In genomic region chr2:142617461-142617860, GRCh38 we compare ENCODE assay signal across 35 cellular contexts.
"Had no signal": no experiment of that assay in that cellular context is flagged by ENCODE, and none has a peak within 500 bp of the region (broad histone marks: within the 10 kb centered on the region; RNA-seq: fewer than 3 reads in every experiment).

No MANE protein-coding gene starts in this region.

- H3K36me3 ChIP-seq: MG63 had no signal

- H3K9me3 ChIP-seq: MG63 had no signal

- H3K27ac ChIP-seq: KMS-11 had no signal

- H3K4me3 ChIP-seq: MG63 had no signal

- H3K4me2 ChIP-seq: KMS-11 had no signal

- H3K27me3 ChIP-seq: MG63 had no signal

- DNase-seq: Karpas-422, Kasumi-1, KG1, MG63, MM.1S, MV-4-11, NCI-H1048, NCI-H1092, NCI-H1092 treated with DMSO at 0.1 percent for 48 hours, NCI-H1105, NCI-H1105 treated with DMSO at 0.1 percent for 48 hours, NCI-H1417, NCI-H1417 treated with DMSO at 0.1 percent for 48 hours, NCI-H1436, NCI-H1436 treated with DMSO at 0.1 percent for 48 hours, NCI-H146, NCI-H1694, NCI-H1694 treated with DMSO at 0.1 percent for 48 hours, NCI-H187, NCI-H187 treated with DMSO at 0.1 percent for 48 hours, NCI-H1930, NCI-H2029, NCI-H2029 treated with DMSO at 0.1 percent for 48 hours, NCI-H2081, NCI-H2081 treated with DMSO at 0.1 percent for 48 hours, NCI-H2107, NCI-H2171, NCI-H2171 treated with DMSO at 0.1 percent for 48 hours, NCI-H2227 treated with DMSO at 0.1 percent for 48 hours, NCI-H226, NCI-H345, NCI-H446, NCI-H446 treated with DMSO at 0.1 percent for 48 hours, NCI-H510A had no signal

- H3K9ac ChIP-seq: KMS-11 had no signal
